Comparison of ENCODE assay signal across 1 cellular context in the genomic region with DNA sequence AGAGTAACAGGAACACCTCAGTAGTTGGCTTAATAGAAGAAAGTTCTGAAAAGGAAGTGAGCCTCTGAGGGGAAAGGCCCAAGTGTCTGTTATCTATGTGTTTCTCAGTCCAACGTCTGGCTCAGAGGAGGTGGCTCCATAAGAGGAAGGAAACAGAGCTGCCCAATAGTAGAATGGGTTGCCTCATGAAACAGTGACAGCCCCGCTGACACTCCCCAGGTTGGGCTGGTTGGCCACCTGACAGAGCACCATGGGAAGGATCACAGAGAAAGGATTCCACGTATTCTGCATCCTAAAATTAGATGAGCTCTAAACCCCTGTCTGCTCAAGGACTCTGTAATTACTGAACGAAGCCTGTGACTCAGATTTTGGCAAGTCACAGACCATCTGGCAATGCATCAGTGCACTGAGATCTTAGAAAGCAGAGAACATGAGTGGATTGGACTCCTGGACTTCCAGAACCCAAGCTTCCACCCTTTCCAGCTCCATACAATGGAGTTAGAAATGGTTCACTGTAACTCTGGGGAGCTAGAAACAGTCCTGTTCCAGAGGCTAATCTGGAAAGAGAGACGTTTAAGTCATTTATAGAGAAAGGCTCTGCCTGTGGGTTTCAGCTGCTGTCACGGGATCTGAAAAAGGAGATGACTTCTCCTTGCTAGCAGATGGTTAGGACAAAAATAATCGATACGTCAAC.
TF ChIP-seq lines count a peak whose summit lies in the region.

No MANE protein-coding gene starts in this region.

TF ChIP-seq in SK-N-SH, 30 proteins besides CTCF, POLR2A, EP300 and RAD21 (continued from another document):
- no peak for TF ChIP-seq GABPA (IDR thresholded peaks at IDR 0.05; ENCODE audit: low read depth)
- no peak for TF ChIP-seq TCF12 (IDR thresholded peaks at IDR 0.05)
- TF ChIP-seq, protein P1, sequence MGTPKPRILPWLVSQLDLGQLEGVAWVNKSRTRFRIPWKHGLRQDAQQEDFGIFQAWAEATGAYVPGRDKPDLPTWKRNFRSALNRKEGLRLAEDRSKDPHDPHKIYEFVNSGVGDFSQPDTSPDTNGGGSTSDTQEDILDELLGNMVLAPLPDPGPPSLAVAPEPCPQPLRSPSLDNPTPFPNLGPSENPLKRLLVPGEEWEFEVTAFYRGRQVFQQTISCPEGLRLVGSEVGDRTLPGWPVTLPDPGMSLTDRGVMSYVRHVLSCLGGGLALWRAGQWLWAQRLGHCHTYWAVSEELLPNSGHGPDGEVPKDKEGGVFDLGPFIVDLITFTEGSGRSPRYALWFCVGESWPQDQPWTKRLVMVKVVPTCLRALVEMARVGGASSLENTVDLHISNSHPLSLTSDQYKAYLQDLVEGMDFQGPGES (IDR thresholded peaks at IDR 0.05; ENCODE audit: low read depth, low read length) = no peak
- TF ChIP-seq GATA2 (CRISPR knock-in tag; IDR thresholded peaks at IDR 0.05) = no peak
- no peak for TF ChIP-seq FOXM1 (IDR thresholded peaks at IDR 0.05; ENCODE audit: low read depth)
